In genomic region chr15:99568548-99569352, GRCh38 we compare ENCODE assay signal across 12 cellular contexts. TPM values are rescaled to one million over a fixed set of nuclear protein-coding genes. Genes with fewer than 3 reads are reported as not detected.
DNase-seq lines count a peak whose midpoint lies in the region; ATAC-seq and TF ChIP-seq lines count a peak whose summit lies in the region.
"Had no signal": no experiment of that assay in that cellular context is flagged by ENCODE, and none has a peak within 500 bp of the region (broad histone marks: within the 10 kb centered on the region; RNA-seq: fewer than 3 reads in every experiment).

No MANE protein-coding gene starts in this region.

- peak overlapping the region; percentile 4 for H3K4me3 Mint-ChIP-seq in natural killer cell
- H3K4me3 Mint-ChIP-seq in natural killer cell treated with Interleukin-12 subunit alpha and Interleukin-12 subunit beta and Interleukin-15 and Interleukin-18, amount 100 ng/mL, for 72 hours = no peak overlapping the region
- peak overlapping the region in 3 of 8 donors; percentile 3 to 70 (median 29) for H3K4me3 Mint-ChIP-seq in CD4-positive, alpha-beta memory T cell

- peaks cover 17 to 42% of the 10 kb centered on the region in 2 donors for H3K4me1 ChIP-seq in muscle layer of duodenum (ENCODE audit: control insufficient read depth in 1 of 2, insufficient read depth in 2 of 2, low read length in 2 of 2)
- H3K4me1 ChIP-seq in CD4-positive, alpha-beta memory T cell (ENCODE audit: insufficient read depth, low read length) = peaks cover 29% of the 10 kb centered on the region

- DNase-seq in natural killer cell = no peak
- DNase-seq in natural killer cell treated with Interleukin-12 subunit alpha and Interleukin-12 subunit beta and Interleukin-15 and Interleukin-18, amount 100 ng/mL, for 72 hours (ENCODE audit: low spot score) = no peak
- DNase-seq in brain microvascular endothelial cell = peak; percentile 35
- no peak for DNase-seq in activated gamma-delta T cell treated with Interleukin-2 at 50 U/mL for 16 hours
- DNase-seq in NCI-H1436 (lab: John Stamatoyannopoulos, UW) = no peak
- no peak for DNase-seq in CD4-positive, alpha-beta memory T cell
- no peak for DNase-seq in AML-193 (lab: John Stamatoyannopoulos, UW)
- DNase-seq: activated CD4-positive, alpha-beta T cell treated with anti-CD3 and anti-CD28 coated beads, Interleukin-2, amount 50 U/mL, for 1 hour; caudate nucleus; OCI-M1; testis had no signal

- no peaks in the 10 kb centered on the region for H3K36me3 ChIP-seq in brain microvascular endothelial cell (replicated peaks)
- peaks cover 0 to 5% of the 10 kb centered on the region in 2 donors for H3K36me3 ChIP-seq in muscle layer of duodenum (ENCODE audit: control insufficient read depth in 1 of 2, insufficient read depth in 2 of 2, low read length in 2 of 2)
- H3K36me3 ChIP-seq in CD4-positive, alpha-beta memory T cell (ENCODE audit: insufficient read depth, low read length) = no peaks in the 10 kb centered on the region

- in situ Hi-C loops in brain microvascular endothelial cell (cut with HindIII; ENCODE audit: low pct_ligation_motif_present, low sequenced_read_pairs) = no loop called here

- H3K27me3 Mint-ChIP-seq in natural killer cell (ENCODE audit: low read depth in 2 of 2) = no peaks in the 10 kb centered on the region
- H3K27me3 Mint-ChIP-seq in natural killer cell treated with Interleukin-12 subunit alpha and Interleukin-12 subunit beta and Interleukin-15 and Interleukin-18, amount 100 ng/mL, for 72 hours = no peaks in the 10 kb centered on the region
- H3K27me3 Mint-ChIP-seq in CD4-positive, alpha-beta memory T cell = peaks cover 0 to 3% of the 10 kb centered on the region in 2 donors

- no peaks in the 10 kb centered on the region for H3K9me3 Mint-ChIP-seq in natural killer cell
- no peaks in the 10 kb centered on the region for H3K9me3 Mint-ChIP-seq in natural killer cell treated with Interleukin-12 subunit alpha and Interleukin-12 subunit beta and Interleukin-15 and Interleukin-18, amount 100 ng/mL, for 72 hours
- H3K9me3 Mint-ChIP-seq in CD4-positive, alpha-beta memory T cell = no peaks in the 10 kb centered on the region

- TF ChIP-seq CTCF in natural killer cell (IDR thresholded peaks at IDR 0.05) = no peak
- TF ChIP-seq CTCF in brain microvascular endothelial cell (IDR thresholded peaks at IDR 0.05; ENCODE audit: low read depth, low read length, missing control alignments) = no peak

- intact Hi-C loops in natural killer cell (cut with micrococcal nuclease) = loop anchor here (5.0 kb wide), 1 partner anchor 316 kb away; the partner anchor contains the start of gene LRRC28
- intact Hi-C loops in CD4-positive, alpha-beta memory T cell (cut with micrococcal nuclease) = loop anchor here (5.0 to 10.0 kb wide), 6 partner anchors 124 to 1036 kb away; partner anchors contain the start of genes ADAMTS17, ASB7 and LINS1

- peaks cover 41 to 42% of the 10 kb centered on the region in 2 donors for H3K4me1 Mint-ChIP-seq in natural killer cell
- peaks cover 30 to 35% of the 10 kb centered on the region in 2 donors for H3K4me1 Mint-ChIP-seq in natural killer cell treated with Interleukin-12 subunit alpha and Interleukin-12 subunit beta and Interleukin-15 and Interleukin-18, amount 100 ng/mL, for 72 hours (ENCODE audit: low read depth in 2 of 2)
- H3K4me1 Mint-ChIP-seq in CD4-positive, alpha-beta memory T cell = peaks cover 31 to 60% (median 46%) of the 10 kb centered on the region in 4 donors

- POLR2A ChIA-PET in CD4-positive, alpha-beta memory T cell (lab: Charles Lee; ENCODE audit: partially characterized antibody) = interaction anchor here (4.1 kb wide), 1 partner anchor 126 kb away, joined by 27 read pairs; no protein-coding TSS in a partner anchor

- H3K36me3 Mint-ChIP-seq in natural killer cell = no peaks in the 10 kb centered on the region
- peaks cover 4% of the 10 kb centered on the region for H3K36me3 Mint-ChIP-seq in natural killer cell treated with Interleukin-12 subunit alpha and Interleukin-12 subunit beta and Interleukin-15 and Interleukin-18, amount 100 ng/mL, for 72 hours
- peaks cover 8 to 11% of the 10 kb centered on the region in 2 donors for H3K36me3 Mint-ChIP-seq in CD4-positive, alpha-beta memory T cell

- H3K27ac ChIP-seq in brain microvascular endothelial cell (peak overlapping the region; percentile 21), muscle layer of duodenum (ENCODE audit: low read length) (peak overlapping the region; percentile 62)
- H3K27ac ChIP-seq in CD4-positive, alpha-beta memory T cell (ENCODE audit: low read depth, low read length) = no peak overlapping the region

- H3K4me3 ChIP-seq in brain microvascular endothelial cell (ENCODE audit: low read depth, low read length) (no peak overlapping the region), muscle layer of duodenum (ENCODE audit: low read depth in 1 of 2, low read length in 2 of 2) (peak overlapping the region in 1 of 2 donors; percentile 35)
- no peak overlapping the region for H3K4me3 ChIP-seq in CD4-positive, alpha-beta memory T cell (ENCODE audit: low read length in 2 of 2)
- H3K4me3 ChIP-seq: testis had no signal

- peak overlapping the region in 1 of 2 donors; percentile 42 for H3K27ac Mint-ChIP-seq in natural killer cell
- H3K27ac Mint-ChIP-seq in natural killer cell treated with Interleukin-12 subunit alpha and Interleukin-12 subunit beta and Interleukin-15 and Interleukin-18, amount 100 ng/mL, for 72 hours = no peak overlapping the region
- no peak overlapping the region for H3K27ac Mint-ChIP-seq in CD4-positive, alpha-beta memory T cell

- H3K27me3 ChIP-seq in brain microvascular endothelial cell (replicated peaks) (no peaks in the 10 kb centered on the region), muscle layer of duodenum (ENCODE audit: low read depth, low read length) (no peaks in the 10 kb centered on the region)
- no peaks in the 10 kb centered on the region for H3K27me3 ChIP-seq in CD4-positive, alpha-beta memory T cell (ENCODE audit: insufficient read depth, low read length)
- H3K27me3 ChIP-seq: testis had no signal

- H3K9me3 ChIP-seq in muscle layer of duodenum (ENCODE audit: control insufficient read depth in 1 of 2, low read length in 2 of 2) = no peaks in the 10 kb centered on the region
- H3K9me3 ChIP-seq in CD4-positive, alpha-beta memory T cell (ENCODE audit: control insufficient read depth in 1 of 2, low read length in 2 of 2) = no peaks in the 10 kb centered on the region
- H3K9me3 ChIP-seq: testis had no signal

- CTCF ChIA-PET in CD4-positive, alpha-beta memory T cell (lab: Charles Lee; ENCODE audit: partially characterized antibody) = interaction anchor here (1.4 to 1.9 kb wide), 4 partner anchors 11 to 136 kb away, joined by 3 to 5 read pairs (median 4); no protein-coding TSS in a partner anchor

- no peak for ATAC-seq in natural killer cell
- ATAC-seq in natural killer cell treated with Interleukin-12 subunit alpha and Interleukin-12 subunit beta and Interleukin-15 and Interleukin-18, amount 100 ng/mL, for 72 hours = no peak

RNA-seq across cellular contexts. Expression of gene MEF2A, which starts 3.0 kb away (rescaled TPM):
- 10 to 100 TPM; 31.1 to 33.9 (median 33.6) TPM for total RNA-seq in natural killer cell
- 10 to 100 TPM; 27.1 to 42.2 TPM for total RNA-seq in natural killer cell treated with Interleukin-12 subunit alpha and Interleukin-12 subunit beta and Interleukin-15 and Interleukin-18, amount 100 ng/mL, for 72 hours
- 10 to 100 TPM; 27.6 to 27.8 TPM for total RNA-seq in CD4-positive, alpha-beta memory T cell
- 10 to 100 TPM; 11.4 to 17.9 TPM for polyA plus RNA-seq in CD4-positive, alpha-beta memory T cell
